In genomic region chr1:161182214-161182613, GRCh38 we compare ENCODE assay signal across 8 cellular contexts. TPM values are rescaled to one million over a fixed set of nuclear protein-coding genes. Genes with fewer than 3 reads are reported as not detected.
DNase-seq lines count a peak whose midpoint lies in the region; ATAC-seq, FAIRE-seq and TF ChIP-seq lines count a peak whose summit lies in the region.

No MANE protein-coding gene starts in this region.

- in situ Hi-C loops in K562 (cut with MboI) = no loop called here

- peak overlapping the region; percentile 60; the same call in 1 of the 2 replicates for H2AFZ ChIP-seq in K562 (ENCODE audit: low read depth, low read length)

- TF ChIP-seq EP300 in K562 (IDR thresholded peaks at IDR 0.05; ENCODE audit: low read length) = no peak

- TF ChIP-seq CTCF in RWPE1 (conservative IDR thresholded peaks at IDR 0.05; ENCODE audit: low read depth) (no peak), K562 (IDR thresholded peaks at IDR 0.05 in 2 of 3, conservative IDR thresholded peaks at IDR 0.05 in 1 of 3; ENCODE audit: insufficient read depth in 2 of 3, low read depth in 1 of 3, low read length in 3 of 3) (no peak), testis (IDR thresholded peaks at IDR 0.05) (no peak), heart right ventricle (IDR thresholded peaks at IDR 0.05) (no peak)

- no peaks in the 10 kb centered on the region for H3K9me1 ChIP-seq in K562 (ENCODE audit: control insufficient read depth, insufficient read depth, low read length)

- H3K27ac ChIP-seq in RWPE1 = peak overlapping the region; percentile 88
- peak overlapping the region; percentile 34; the same call in 2 of the 3 replicates for H3K27ac ChIP-seq in K562 (ENCODE audit: extremely low read depth, low read depth, low read length)
- no peak overlapping the region for H3K27ac ChIP-seq in testis
- H3K27ac ChIP-seq in heart right ventricle = peak overlapping the region in 2 of 10 donors; percentile 37 to 87

- TF ChIP-seq POLR2A in K562 (conservative IDR thresholded peaks at IDR 0.05) = no peak
- TF ChIP-seq POLR2A in testis (IDR thresholded peaks at IDR 0.05) = no peak

- H4K20me1 ChIP-seq in K562 (replicated peaks; ENCODE audit: control insufficient read depth, insufficient read depth, low read length) = no peaks in the 10 kb centered on the region

- H3K36me3 ChIP-seq in K562 (ENCODE audit: control insufficient read depth, insufficient read depth, low read length) = no peaks in the 10 kb centered on the region
- H3K36me3 ChIP-seq in testis (ENCODE audit: low read depth, missing control alignments) = no peaks in the 10 kb centered on the region
- H3K36me3 ChIP-seq in heart right ventricle = no peaks in the 10 kb centered on the region

- peak overlapping the region in 1 of 2 experiments; percentile 53; a peak in 1 of 4 replicates for H3K9ac ChIP-seq in K562 (ENCODE audit: insufficient read depth in 1 of 2, low read depth in 2 of 2, low read length in 2 of 2)

- no peak for FAIRE-seq in K562 (lab: Jason Lieb, UNC)

- BruUV-seq in K562 (replicated peaks; lab: Mats Ljungman, UMichigan) = no TSS peak

- CTCF ChIA-PET in RWPE1 (lab: Yijun Ruan, JAX) = interaction anchor here (0.6 kb wide), 1 partner anchor 116 kb away, joined by 4 read pairs; no protein-coding TSS in a partner anchor
- CTCF ChIA-PET in K562 (lab: Yijun Ruan, JAX; ENCODE audit: low intra/inter-chr PET ratio) = interaction anchor here (0.6 to 1.1 kb wide), 2 partner anchors 185 to 192 kb away, joined by 4 to 5 read pairs; partner anchors contain the start of gene CFAP126

- TF ChIP-seq RAD21 in K562 (CRISPR knock-in tag; conservative IDR thresholded peaks at IDR 0.05 in 1 of 2, IDR thresholded peaks at IDR 0.05 in 1 of 2) = no peak

- H3K27me3 ChIP-seq in K562 (ENCODE audit: control insufficient read depth in 2 of 2, insufficient read depth in 2 of 2, low read length in 2 of 2) = no peaks in the 10 kb centered on the region
- H3K27me3 ChIP-seq in testis = no peaks in the 10 kb centered on the region
- H3K27me3 ChIP-seq in heart right ventricle = no peaks in the 10 kb centered on the region

- no peak overlapping the region for H3K4me3 ChIP-seq in K562
- no peak overlapping the region for H3K4me3 ChIP-seq in testis
- no peak overlapping the region for H3K4me3 ChIP-seq in heart right ventricle

- DNase-seq in Daoy (ENCODE audit: low read depth) (peak; percentile 70), HCEC 1CT (peak; percentile 78), RWPE1 (ENCODE audit: low spot score) (peak; percentile 62), K562 (ENCODE audit: extremely low read depth in 1 of 4, low spot score in 3 of 4) (peak in 2 of 4 experiments; percentile 42 to 54), SK-N-DZ (ENCODE audit: low spot score) (no peak), testis (no peak), heart right ventricle (no peak)
- peak; percentile 76 for DNase-seq in stimulated activated CD4-positive, alpha-beta T cell treated with anti-CD3 and anti-CD28 coated beads, Interleukin-4, amount 100 ng/mL, for 24 hours

- WGBS in K562 (ENCODE audit: insufficient coverage, low coverage, missing lambda C conversion rate) = 40% methylated on average over 1 of the region's 1 CpG
- 95 to 100% methylated on average over 1 of the region's 1 CpG for WGBS in testis, 2 donors
- 92 to 100% methylated on average over 1 of the region's 1 CpG for WGBS in heart right ventricle, 2 donors

- H3K4me1 ChIP-seq in K562 (replicated peaks in 1 of 2; ENCODE audit: control insufficient read depth in 2 of 2, insufficient read depth in 2 of 2, low read length in 2 of 2) (peaks cover 35 to 41% of the 10 kb centered on the region in 2 experiments), testis (no peaks in the 10 kb centered on the region), heart right ventricle (peaks cover 8 to 73% (median 28%) of the 10 kb centered on the region in 9 donors)

- peaks cover under 1% of the 10 kb centered on the region; the same call in 2 of the 3 replicates for H3K79me2 ChIP-seq in K562 (ENCODE audit: control insufficient read depth, insufficient read depth, low read length)

- ATAC-seq in K562 (peak; percentile 6; the same call in 1 of the 3 replicates), heart right ventricle (no peak)

- POLR2A ChIA-PET in RWPE1 (lab: Yijun Ruan, JAX; ENCODE audit: low non-redundant PET) = interaction anchor here (0.7 kb wide), 1 partner anchor 20 kb away, joined by 3 read pairs; no protein-coding TSS in a partner anchor
- POLR2A ChIA-PET in K562 (lab: Yijun Ruan, JAX) = interaction anchor here (1.0 to 2.4 kb wide), 6 partner anchors 9 to 43 kb away, joined by 3 to 12 read pairs (median 6); partner anchors contain the start of genes NDUFS2 and TOMM40L

- intact Hi-C loops in K562 (cut with micrococcal nuclease) (no loop called here), testis (cut with DNase I; ENCODE audit: low total_unique reads) (no loop called here), heart right ventricle (cut with DNase I) (no loop called here)

- H3K4me2 ChIP-seq in K562 (ENCODE audit: insufficient read depth, low read length) = 0 out of 2 replicates have a peak overlapping the region, but pooled peaks have one; percentile 0

- H3K9me3 ChIP-seq in K562 (replicated peaks; ENCODE audit: control insufficient read depth, insufficient read depth, low read depth, low read length) = no peaks in the 10 kb centered on the region
- H3K9me3 ChIP-seq in testis = no peaks in the 10 kb centered on the region
- H3K9me3 ChIP-seq in heart right ventricle = no peaks in the 10 kb centered on the region

RNA-seq across cellular contexts. Expression of gene B4GALT3, which starts 4.9 kb away (rescaled TPM):
- 31.8 and 43.9 TPM in 2 replicates for total RNA-seq in Daoy (2014; rRNA removed; shearing (Covaris generic))
- 57.0 and 113 TPM in 2 replicates for total RNA-seq in K562 (2011; cell fraction: chromatin; rRNA removed; ENCODE audit: low replicate concordance)
- total RNA-seq in K562 (2011; cell fraction: nucleolus; rRNA removed) = 102 and 112 TPM in 2 replicates
- 89.3 and 101 TPM in 2 replicates for total RNA-seq in K562 (2011; cell fraction: nucleoplasm; rRNA removed)
- total RNA-seq in K562 (2014; rRNA removed) (37.1 and 68.3 TPM in 2 replicates), K562 (2014; rRNA removed; fragmentation: Illumina TruSeq; extraction: Trizol) (32.0 TPM in 2 replicates), K562 (2015; rRNA removed; fragmentation: Illumina TruSeq; extraction: Trizol) (38.0 and 41.2 TPM in 2 replicates), K562 (2021) (57.6 and 59.9 TPM in 2 replicates), testis (10 to 100 TPM; 46.3 to 62.2 TPM), heart right ventricle (10 to 100 TPM; 12.1 to 28.9 (median 19.6) TPM)
- polyA plus RNA-seq in K562 (2011; rRNA removed) (31.2 and 48.5 TPM in 2 replicates), K562 (2014; fragmentation: Illumina TruSeq; extraction: Trizol) (82.0 and 85.4 TPM in 2 replicates), K562 (2014; fragmentation: Nextera tagmentation; extraction: Ambion mirVana) (100 to 1,000 TPM in 1 of 2 experiments, 10 to 100 TPM in 1; 46.1 to 103 TPM), K562 (2014; rRNA removed) (50.7 and 66.4 TPM in 2 replicates), testis (ENCODE audit: insufficient read depth, low read depth, low replicate concordance) (56.2 TPM), heart right ventricle (10 to 100 TPM; 11.5 to 25.5 TPM)
- 49.7 and 72.8 TPM in 2 replicates for polyA plus RNA-seq in K562 (2011; cell fraction: cytosol; rRNA removed)
- 118 and 168 TPM in 2 replicates for polyA plus RNA-seq in K562 (2011; cell fraction: nucleus; rRNA removed)
- polyA plus RNA-seq in K562 (2012) = 52.6 and 67.1 TPM in 2 replicates
- 15.4 and 16.3 TPM in 2 replicates for polyA minus RNA-seq in K562 (2011; rRNA and poly(A)+ RNA removed)
- 25.1 and 26.1 TPM in 2 replicates for polyA minus RNA-seq in K562 (2011; cell fraction: cytosol; rRNA and poly(A)+ RNA removed)
- 21.9 and 28.3 TPM in 2 replicates for polyA minus RNA-seq in K562 (2011; cell fraction: nucleus; rRNA and poly(A)+ RNA removed)
- 62.1 and 67.2 TPM in 2 replicates for polyA plus RNA-seq in SK-N-DZ (2014; cell fraction: cytosol; rRNA removed)
- polyA plus RNA-seq in SK-N-DZ (2014; cell fraction: nucleus; rRNA removed) = 52.3 and 64.2 TPM in 2 replicates

RNA-seq across cellular contexts. Expression of gene PPOX, which starts 16.0 kb away (rescaled TPM):
- 6.8 and 10.9 TPM in 2 replicates for total RNA-seq in Daoy (2014; rRNA removed; shearing (Covaris generic))
- 111 and 182 TPM in 2 replicates for total RNA-seq in K562 (2011; cell fraction: chromatin; rRNA removed; ENCODE audit: low replicate concordance)
- 117 TPM in 2 replicates for total RNA-seq in K562 (2011; cell fraction: nucleolus; rRNA removed)
- total RNA-seq in K562 (2011; cell fraction: nucleoplasm; rRNA removed) = 116 and 129 TPM in 2 replicates
- 45.9 and 66.7 TPM in 2 replicates for total RNA-seq in K562 (2014; rRNA removed)
- 33.1 and 36.1 TPM in 2 replicates for total RNA-seq in K562 (2014; rRNA removed; fragmentation: Illumina TruSeq; extraction: Trizol)
- total RNA-seq in K562 (2015; rRNA removed; fragmentation: Illumina TruSeq; extraction: Trizol) = 22.1 and 24.9 TPM in 2 replicates
- total RNA-seq in K562 (2021) = 48.5 TPM in 2 replicates
- polyA plus RNA-seq in K562 (2011; rRNA removed) = 57.1 and 98.3 TPM in 2 replicates
- polyA plus RNA-seq in K562 (2011; cell fraction: cytosol; rRNA removed) = 56.7 and 63.8 TPM in 2 replicates
- polyA plus RNA-seq in K562 (2011; cell fraction: nucleus; rRNA removed) = 357 and 442 TPM in 2 replicates
- polyA plus RNA-seq in K562 (2012) = 44.3 and 62.8 TPM in 2 replicates
- polyA plus RNA-seq in K562 (2014; fragmentation: Illumina TruSeq; extraction: Trizol) = 35.4 and 38.9 TPM in 2 replicates
- 10 to 100 TPM; 17.0 to 31.1 TPM for polyA plus RNA-seq in K562 (2014; fragmentation: Nextera tagmentation; extraction: Ambion mirVana)
- polyA plus RNA-seq in K562 (2014; rRNA removed) = 55.4 and 81.8 TPM in 2 replicates
- polyA minus RNA-seq in K562 (2011; rRNA and poly(A)+ RNA removed) = 22.0 and 25.5 TPM in 2 replicates
- polyA minus RNA-seq in K562 (2011; cell fraction: cytosol; rRNA and poly(A)+ RNA removed) = 12.2 and 28.6 TPM in 2 replicates
- 34.2 and 56.1 TPM in 2 replicates for polyA minus RNA-seq in K562 (2011; cell fraction: nucleus; rRNA and poly(A)+ RNA removed)
- 41.3 and 58.6 TPM in 2 replicates for polyA plus RNA-seq in SK-N-DZ (2014; cell fraction: cytosol; rRNA removed)
- polyA plus RNA-seq in SK-N-DZ (2014; cell fraction: nucleus; rRNA removed) = 263 and 291 TPM in 2 replicates
- total RNA-seq in testis = 10 to 100 TPM; 19.5 to 24.8 TPM
- polyA plus RNA-seq in testis (ENCODE audit: insufficient read depth, low read depth, low replicate concordance) = 20.5 TPM
- 10 to 100 TPM in 8 of 10 donors, 1 to 10 TPM in 2; 8.5 to 19.8 (median 15.0) TPM for total RNA-seq in heart right ventricle
- polyA plus RNA-seq in heart right ventricle = 10 to 100 TPM in 1 of 2 donors, 1 to 10 TPM in 1; 10.0 to 58.5 TPM

RNA-seq across cellular contexts. Expression of gene ADAMTS4, which starts 16.6 kb away (rescaled TPM):
- 0.68 and 0.91 TPM in 2 replicates for total RNA-seq in Daoy (2014; rRNA removed; shearing (Covaris generic))
- total RNA-seq in K562 (2011; cell fraction: chromatin; rRNA removed; ENCODE audit: low replicate concordance) = 2.7 and 5.1 TPM in 2 replicates
- 2.5 and 5.8 TPM in 2 replicates for total RNA-seq in K562 (2011; cell fraction: nucleolus; rRNA removed)
- 1.9 and 2.9 TPM in 2 replicates for total RNA-seq in K562 (2011; cell fraction: nucleoplasm; rRNA removed)
- total RNA-seq in K562 (2014; rRNA removed) (0.41 and 1.1 TPM in 2 replicates), K562 (2014; rRNA removed; fragmentation: Illumina TruSeq; extraction: Trizol) (0.29 and 0.32 TPM in 2 replicates), K562 (2015; rRNA removed; fragmentation: Illumina TruSeq; extraction: Trizol) (0.18 and 0.41 TPM in 2 replicates), K562 (2021) (1.5 and 3.7 TPM in 2 replicates), testis (1 to 10 TPM; 2.4 to 3.2 TPM), heart right ventricle (10 to 100 TPM in 6 of 10 donors, 1 to 10 TPM in 4; 1.7 to 86.1 (median 17.7) TPM)
- polyA plus RNA-seq in K562 (2011; rRNA removed) (0.27 and 0.45 TPM in 2 replicates), K562 (2014; fragmentation: Illumina TruSeq; extraction: Trizol) (0.52 and 1.6 TPM in 2 replicates), K562 (2014; fragmentation: Nextera tagmentation; extraction: Ambion mirVana) (under 1 TPM; 0.07 to 0.13 TPM), K562 (2014; rRNA removed) (0.58 and 0.85 TPM in 2 replicates), testis (ENCODE audit: insufficient read depth, low read depth, low replicate concordance) (2.7 TPM), heart right ventricle (10 to 100 TPM in 1 of 2 donors, 1 to 10 TPM in 1; 5.4 to 11.9 TPM)
- polyA plus RNA-seq in K562 (2011; cell fraction: cytosol; rRNA removed) = 0.24 and 0.57 TPM in 2 replicates
- 0.39 and 0.98 TPM in 2 replicates for polyA plus RNA-seq in K562 (2011; cell fraction: nucleus; rRNA removed)
- polyA plus RNA-seq in K562 (2012) = 0.76 and 0.78 TPM in 2 replicates
- polyA minus RNA-seq in K562 (2011; rRNA and poly(A)+ RNA removed) = 0.12 and 0.95 TPM in 2 replicates
- 2.6 TPM in 1 of 2 replicates, not detected in the other for polyA minus RNA-seq in K562 (2011; cell fraction: cytosol; rRNA and poly(A)+ RNA removed)
- 1.1 and 1.9 TPM in 2 replicates for polyA minus RNA-seq in K562 (2011; cell fraction: nucleus; rRNA and poly(A)+ RNA removed)
- 10.0 and 12.4 TPM in 2 replicates for polyA plus RNA-seq in SK-N-DZ (2014; cell fraction: cytosol; rRNA removed)
- 3.5 and 5.3 TPM in 2 replicates for polyA plus RNA-seq in SK-N-DZ (2014; cell fraction: nucleus; rRNA removed)

RNA-seq across cellular contexts. Expression of gene NDUFS2, which starts 20.0 kb away (rescaled TPM):
- 157 and 168 TPM in 2 replicates for total RNA-seq in Daoy (2014; rRNA removed; shearing (Covaris generic))
- total RNA-seq in K562 (2011; cell fraction: chromatin; rRNA removed; ENCODE audit: low replicate concordance) = 139 and 181 TPM in 2 replicates
- total RNA-seq in K562 (2011; cell fraction: nucleolus; rRNA removed) = 123 and 138 TPM in 2 replicates
- total RNA-seq in K562 (2011; cell fraction: nucleoplasm; rRNA removed) = 118 and 147 TPM in 2 replicates
- total RNA-seq in K562 (2014; rRNA removed) (158 and 175 TPM in 2 replicates), K562 (2014; rRNA removed; fragmentation: Illumina TruSeq; extraction: Trizol) (106 and 109 TPM in 2 replicates), K562 (2015; rRNA removed; fragmentation: Illumina TruSeq; extraction: Trizol) (147 TPM in 2 replicates), K562 (2021) (86.7 and 87.5 TPM in 2 replicates), testis (100 to 1,000 TPM; 117 to 129 TPM), heart right ventricle (100 to 1,000 TPM; 244 to 370 (median 318) TPM)
- polyA plus RNA-seq in K562 (2011; rRNA removed) (174 and 176 TPM in 2 replicates), K562 (2014; fragmentation: Illumina TruSeq; extraction: Trizol) (140 and 141 TPM in 2 replicates), K562 (2014; fragmentation: Nextera tagmentation; extraction: Ambion mirVana) (100 to 1,000 TPM in 1 of 2 experiments, 10 to 100 TPM in 1; 70.0 to 115 TPM), K562 (2014; rRNA removed) (172 and 181 TPM in 2 replicates), testis (ENCODE audit: insufficient read depth, low read depth, low replicate concordance) (82.9 TPM), heart right ventricle (100 to 1,000 TPM; 121 to 193 TPM)
- polyA plus RNA-seq in K562 (2011; cell fraction: cytosol; rRNA removed) = 141 and 175 TPM in 2 replicates
- polyA plus RNA-seq in K562 (2011; cell fraction: nucleus; rRNA removed) = 131 and 205 TPM in 2 replicates
- 110 and 131 TPM in 2 replicates for polyA plus RNA-seq in K562 (2012)
- 175 and 239 TPM in 2 replicates for polyA minus RNA-seq in K562 (2011; rRNA and poly(A)+ RNA removed)
- polyA minus RNA-seq in K562 (2011; cell fraction: cytosol; rRNA and poly(A)+ RNA removed) = 73.7 and 96.6 TPM in 2 replicates
- polyA minus RNA-seq in K562 (2011; cell fraction: nucleus; rRNA and poly(A)+ RNA removed) = 55.5 and 93.4 TPM in 2 replicates
- 142 and 179 TPM in 2 replicates for polyA plus RNA-seq in SK-N-DZ (2014; cell fraction: cytosol; rRNA removed)
- 131 and 153 TPM in 2 replicates for polyA plus RNA-seq in SK-N-DZ (2014; cell fraction: nucleus; rRNA removed)

RNA-seq across cellular contexts. Expression of gene USP21, which starts 22.9 kb away (rescaled TPM):
- 6.2 and 13.5 TPM in 2 replicates for total RNA-seq in Daoy (2014; rRNA removed; shearing (Covaris generic))
- total RNA-seq in K562 (2011; cell fraction: chromatin; rRNA removed; ENCODE audit: low replicate concordance) = 83.0 and 141 TPM in 2 replicates
- total RNA-seq in K562 (2011; cell fraction: nucleolus; rRNA removed) = 82.2 and 86.2 TPM in 2 replicates
- 77.2 and 80.0 TPM in 2 replicates for total RNA-seq in K562 (2011; cell fraction: nucleoplasm; rRNA removed)
- 21.6 and 25.7 TPM in 2 replicates for total RNA-seq in K562 (2014; rRNA removed)
- 4.9 and 5.1 TPM in 2 replicates for total RNA-seq in K562 (2014; rRNA removed; fragmentation: Illumina TruSeq; extraction: Trizol)
- total RNA-seq in K562 (2015; rRNA removed; fragmentation: Illumina TruSeq; extraction: Trizol) = 7.2 and 9.5 TPM in 2 replicates
- total RNA-seq in K562 (2021) = 41.7 and 42.7 TPM in 2 replicates
- 22.9 and 38.9 TPM in 2 replicates for polyA plus RNA-seq in K562 (2011; rRNA removed)
- 42.3 and 59.0 TPM in 2 replicates for polyA plus RNA-seq in K562 (2011; cell fraction: cytosol; rRNA removed)
- polyA plus RNA-seq in K562 (2011; cell fraction: nucleus; rRNA removed) = 238 and 248 TPM in 2 replicates
- polyA plus RNA-seq in K562 (2012) = 26.7 and 40.5 TPM in 2 replicates
- polyA plus RNA-seq in K562 (2014; fragmentation: Illumina TruSeq; extraction: Trizol) = 44.9 and 52.4 TPM in 2 replicates
- 10 to 100 TPM; 14.7 to 14.8 TPM for polyA plus RNA-seq in K562 (2014; fragmentation: Nextera tagmentation; extraction: Ambion mirVana)
- 35.4 and 39.3 TPM in 2 replicates for polyA plus RNA-seq in K562 (2014; rRNA removed)
- polyA minus RNA-seq in K562 (2011; rRNA and poly(A)+ RNA removed) = 13.3 and 16.3 TPM in 2 replicates
- 15.9 and 25.0 TPM in 2 replicates for polyA minus RNA-seq in K562 (2011; cell fraction: cytosol; rRNA and poly(A)+ RNA removed)
- polyA minus RNA-seq in K562 (2011; cell fraction: nucleus; rRNA and poly(A)+ RNA removed) = 42.5 and 75.6 TPM in 2 replicates
- polyA plus RNA-seq in SK-N-DZ (2014; cell fraction: cytosol; rRNA removed) = 10.5 and 20.0 TPM in 2 replicates
- 104 and 163 TPM in 2 replicates for polyA plus RNA-seq in SK-N-DZ (2014; cell fraction: nucleus; rRNA removed)
- 10 to 100 TPM; 49.5 to 51.2 TPM for total RNA-seq in testis
- 45.6 TPM for polyA plus RNA-seq in testis (ENCODE audit: insufficient read depth, low read depth, low replicate concordance)
- 10 to 100 TPM in 9 of 10 donors, 1 to 10 TPM in 1; 8.8 to 24.0 (median 14.7) TPM for total RNA-seq in heart right ventricle
- polyA plus RNA-seq in heart right ventricle = 10 to 100 TPM; 13.2 to 22.4 TPM

Comparison
In these comparisons a context has a peak if more than half of its experiments do, and no peak if none do; other contexts are left out.
1. DNase-seq: peak in Daoy (single experiment), HCEC 1CT (single experiment), RWPE1 (single experiment) and stimulated activated CD4-positive, alpha-beta T cell treated with anti-CD3 and anti-CD28 coated beads, Interleukin-4, amount 100 ng/mL, for 24 hours (single experiment); none in SK-N-DZ (single experiment), testis (single experiment) and heart right ventricle (0 of 2).
2. H3K27ac ChIP-seq: peak in RWPE1 (single experiment) and K562 (single experiment); none in testis (0 of 2).